ENCODE assay signal across 20 cellular contexts in genomic region chr7:880450-880849, GRCh38. TPM values are rescaled to one million over a fixed set of nuclear protein-coding genes. Genes with fewer than 3 reads are reported as not detected.
DNase-seq lines count a peak whose midpoint lies in the region; ATAC-seq and TF ChIP-seq lines count a peak whose summit lies in the region.
"Had no signal": no experiment of that assay in that cellular context is flagged by ENCODE, and none has a peak within 500 bp of the region (broad histone marks: within the 10 kb centered on the region; RNA-seq: fewer than 3 reads in every experiment).

No MANE protein-coding gene starts in this region.

- ATAC-seq in GM18519 (IDR thresholded peaks at IDR 0.05; ENCODE audit: low FRiP score, unreplicated experiment), result no peak
- ATAC-seq: upper lobe of right lung had no signal

- no peaks in the 10 kb centered on the region for H3K9me2 ChIP-seq in Loucy (replicated peaks; ENCODE audit: low read depth, low read length)

- TF ChIP-seq CTCF in 22Rv1 (IDR thresholded peaks at IDR 0.05), result no peak
- TF ChIP-seq CTCF in Loucy (conservative IDR thresholded peaks at IDR 0.05; ENCODE audit: low read length), result no peak
- no peak for TF ChIP-seq CTCF in endodermal cell (conservative IDR thresholded peaks at IDR 0.05)
- TF ChIP-seq CTCF in nephron (IDR thresholded peaks at IDR 0.05; ENCODE audit: unreplicated experiment in 3 of 3), result no peak

- H3K9me3 ChIP-seq in Loucy (ENCODE audit: insufficient read depth, low read depth, low read length) (no peaks in the 10 kb centered on the region), endodermal cell (ENCODE audit: control insufficient read depth, low read length) (no peaks in the 10 kb centered on the region)
- H3K9me3 ChIP-seq: ascending aorta, HAP-1, MG63, upper lobe of right lung had no signal

- H3K27me3 ChIP-seq in Loucy (ENCODE audit: insufficient read depth, low read length, poor library complexity, severe bottlenecking) (no peaks in the 10 kb centered on the region), endodermal cell (ENCODE audit: control insufficient read depth, insufficient read depth, low read length, poor library complexity, severe bottlenecking) (no peaks in the 10 kb centered on the region)
- H3K27me3 ChIP-seq: ascending aorta, MG63, upper lobe of right lung had no signal

- in situ Hi-C loops in KBM-7 (cut with MboI; ENCODE audit: low pct_unique_long_range_greater_than_20kb, low sequenced_read_pairs), result no loop called here

- H3K27ac Mint-ChIP-seq in endodermal cell (peak overlapping the region; percentile 68), nephron (peak overlapping the region in 1 of 3 experiments; percentile 14)
- H3K27ac Mint-ChIP-seq: activated naive CD4-positive, alpha-beta T cell treated with anti-CD3 and anti-CD28 coated beads for 36 hours had no signal

- peaks cover 15% of the 10 kb centered on the region for H3K4me1 ChIP-seq in Loucy (ENCODE audit: insufficient read depth, low read length, poor library complexity, severe bottlenecking)
- H3K4me1 ChIP-seq in endodermal cell (ENCODE audit: control insufficient read depth, insufficient read depth, low read length), result no peaks in the 10 kb centered on the region

- H3K4me3 ChIP-seq in Loucy (ENCODE audit: low read length, poor library complexity, severe bottlenecking) (no peak overlapping the region), endodermal cell (ENCODE audit: low read length) (no peak overlapping the region)
- H3K4me3 ChIP-seq: ascending aorta, HAP-1, MG63, upper lobe of right lung had no signal

- DNase-seq in endodermal cell (no peak), KBM-7 (no peak), dermis blood vessel endothelial cell (no peak), globus pallidus (ENCODE audit: low spot score) (no peak)
- DNase-seq: ACHN; activated CD8-positive, alpha-beta memory T cell treated with anti-CD3 and anti-CD28 coated beads for 24 hours; activated naive CD4-positive, alpha-beta T cell treated with anti-CD3 and anti-CD28 coated beads for 36 hours; activated T-cell treated with anti-CD3 and anti-CD28 coated beads, Interleukin-2, amount 50 U/mL, for 48 hours; foreskin fibroblast; MG63; NCI-H1417 treated with DMSO at 0.1 percent for 48 hours; upper lobe of right lung had no signal

- H2AFZ ChIP-seq in Loucy (ENCODE audit: low read length), result no peak overlapping the region

- H3K27me3 Mint-ChIP-seq in endodermal cell (ENCODE audit: insufficient read depth) (no peaks in the 10 kb centered on the region), nephron (ENCODE audit: low read depth) (no peaks in the 10 kb centered on the region)
- H3K27me3 Mint-ChIP-seq: central memory CD8-positive, alpha-beta T cell had no signal

- H3K36me3 ChIP-seq in Loucy (ENCODE audit: insufficient read depth, low read length) (no peaks in the 10 kb centered on the region), endodermal cell (ENCODE audit: control insufficient read depth, insufficient read depth, low read length) (peaks cover 24% of the 10 kb centered on the region)
- H3K36me3 ChIP-seq: ascending aorta, upper lobe of right lung had no signal

- peak overlapping the region; percentile 38 for H3K4me2 ChIP-seq in Loucy (ENCODE audit: low read depth, low read length, poor library complexity, severe bottlenecking)

- no peaks in the 10 kb centered on the region for H3K9me3 Mint-ChIP-seq in endodermal cell
- H3K9me3 Mint-ChIP-seq in nephron, result no peaks in the 10 kb centered on the region
- H3K9me3 Mint-ChIP-seq: activated naive CD4-positive, alpha-beta T cell treated with anti-CD3 and anti-CD28 coated beads for 36 hours; central memory CD8-positive, alpha-beta T cell had no signal

- H3F3A ChIP-seq in Loucy (ENCODE audit: low read depth), result peaks cover 6% of the 10 kb centered on the region; the same call in 1 of the 2 replicates

- H3K4me1 Mint-ChIP-seq in endodermal cell, result peaks cover 11% of the 10 kb centered on the region
- H3K4me1 Mint-ChIP-seq in nephron, result peaks cover 35% of the 10 kb centered on the region

- H3K9ac ChIP-seq in Loucy (ENCODE audit: low read depth, low read length, poor library complexity, severe bottlenecking), result no peak overlapping the region
- no peak overlapping the region for H3K9ac ChIP-seq in endodermal cell (ENCODE audit: extremely low read depth, low read length, poor library complexity, severe bottlenecking)

- H3K79me2 ChIP-seq in Loucy (ENCODE audit: insufficient read depth, low read length), result peaks cover 85% of the 10 kb centered on the region

- 91 to 95% methylated on average over 15 of the region's 15 CpGs for WGBS in endodermal cell (ENCODE audit: insufficient coverage in 1 of 2, insufficient read length in 1 of 2), 2 experiments

- H4K20me1 ChIP-seq in Loucy (ENCODE audit: insufficient read depth, low read length, poor library complexity, severe bottlenecking), result peaks cover 50% of the 10 kb centered on the region

- peak overlapping the region; percentile 84 for H3K27ac ChIP-seq in 22Rv1
- no peak overlapping the region for H3K27ac ChIP-seq in endodermal cell (ENCODE audit: low read depth, low read length)
- H3K27ac ChIP-seq: ascending aorta, epithelial cell of prostate, upper lobe of right lung had no signal

- H3K36me3 Mint-ChIP-seq in endodermal cell (ENCODE audit: low read depth) (peaks cover 17% of the 10 kb centered on the region), nephron (ENCODE audit: low read depth) (peaks cover 3% of the 10 kb centered on the region)

- no peak overlapping the region for H3K4me3 Mint-ChIP-seq in endodermal cell
- H3K4me3 Mint-ChIP-seq in nephron, result peak overlapping the region; percentile 25 to 68 (median 33)
- H3K4me3 Mint-ChIP-seq: activated naive CD4-positive, alpha-beta T cell treated with anti-CD3 and anti-CD28 coated beads for 36 hours; central memory CD8-positive, alpha-beta T cell had no signal

RNA-seq across cellular contexts. Expression of gene GET4, which starts 4.1 kb away (rescaled TPM):
- total RNA-seq in endodermal cell (10 to 100 TPM; 73.3 to 84.3 TPM), dermis blood vessel endothelial cell (35.4 and 45.0 TPM in 2 replicates)
- 49.1 TPM for polyA plus RNA-seq in endodermal cell (2013, experiment 1 of 2)
- 46.6 TPM for polyA plus RNA-seq in endodermal cell (2013, experiment 2 of 2)

RNA-seq across cellular contexts. Expression of gene SUN1, which starts 48.2 kb away (rescaled TPM):
- total RNA-seq in endodermal cell (100 to 1,000 TPM; 133 to 136 TPM), dermis blood vessel endothelial cell (287 and 302 TPM in 2 replicates)
- polyA plus RNA-seq in endodermal cell (2013, experiment 1 of 2), result 114 TPM
- 103 TPM for polyA plus RNA-seq in endodermal cell (2013, experiment 2 of 2)
